ENCODE assay signal across 15 cellular contexts in the genomic region with DNA sequence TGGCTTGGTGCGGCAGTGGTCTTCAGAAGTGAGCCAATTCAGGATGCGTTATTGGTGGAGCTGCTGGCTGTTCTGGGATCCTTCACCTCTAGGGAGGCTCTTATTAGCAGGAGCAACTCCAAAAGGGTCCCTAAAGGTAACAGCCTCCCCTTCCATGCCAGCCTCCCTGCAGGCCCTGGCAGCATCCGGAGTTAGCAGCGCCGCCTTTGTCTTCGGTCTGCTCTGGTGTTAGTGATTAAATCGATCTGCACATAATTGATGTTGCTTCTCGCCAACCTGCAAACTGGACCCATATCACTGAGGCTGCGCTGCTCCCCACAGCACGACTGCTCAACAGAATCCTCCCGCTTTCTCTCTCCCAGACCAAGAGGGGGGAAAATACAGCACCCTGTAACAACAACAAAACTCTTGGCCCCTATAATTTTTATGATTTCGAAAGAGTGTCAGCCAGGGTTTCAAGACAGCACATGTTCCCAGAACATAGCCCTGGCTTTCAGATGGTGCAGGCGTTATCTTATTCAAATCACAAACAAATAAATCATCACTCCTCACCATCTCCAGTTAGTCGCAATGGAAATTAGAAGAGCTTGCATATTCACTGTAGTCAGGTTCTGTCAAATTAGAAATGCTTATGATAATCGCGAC.
DNase-seq lines count a peak whose midpoint lies in the region; ATAC-seq and TF ChIP-seq lines count a peak whose summit lies in the region.
"Had no signal": no experiment of that assay in that cellular context is flagged by ENCODE, and none has a peak within 500 bp of the region (broad histone marks: within the 10 kb centered on the region; RNA-seq: fewer than 3 reads in every experiment).

No MANE protein-coding gene starts in this region.

- intact Hi-C loops in OCI-LY7 (cut with micrococcal nuclease; ENCODE audit: unreplicated experiment) (no loop called here), left lung (cut with DNase I) (no loop called here)

- H3K27me3 ChIP-seq in left lung = peaks cover 0 to 5% of the 10 kb centered on the region in 2 donors

- H3K4me3 ChIP-seq in NB4 (ENCODE audit: low read depth, low read length) (no peak overlapping the region), fibroblast of villous mesenchyme (ENCODE audit: low read depth, low read length) (no peak overlapping the region), skin epidermis (peak overlapping the region in 1 of 7 experiments; percentile 15), OCI-LY7 (ENCODE audit: low read depth, low read length, poor library complexity, severe bottlenecking) (no peak overlapping the region), left lung (no peak overlapping the region)

- no peaks in the 10 kb centered on the region for H3K9me2 ChIP-seq in OCI-LY7 (ENCODE audit: insufficient read depth, low read length)

- H3K27ac ChIP-seq in skin epidermis = peak overlapping the region in 14 of 21 experiments; percentile 6 to 75 (median 32)
- no peak overlapping the region for H3K27ac ChIP-seq in OCI-LY7 (ENCODE audit: low read depth, low read length, poor library complexity, severe bottlenecking)
- H3K27ac ChIP-seq in left lung = no peak overlapping the region

- TF ChIP-seq CTCF in NB4 (IDR thresholded peaks at IDR 0.05; ENCODE audit: low read depth, low read length) (no peak), fibroblast of villous mesenchyme (IDR thresholded peaks at IDR 0.05; ENCODE audit: insufficient read depth, low read depth, low read length) (no peak), OCI-LY7 (conservative IDR thresholded peaks at IDR 0.05; ENCODE audit: low read length) (no peak), left lung (IDR thresholded peaks at IDR 0.05) (no peak)

- no peak for ATAC-seq in left lung
- ATAC-seq in GM21423 (IDR thresholded peaks at IDR 0.05; ENCODE audit: unreplicated experiment) = no peak

- POLR2A ChIA-PET in OCI-LY7 (lab: Charles Lee) = no interaction called here

- H3K79me2 ChIP-seq in OCI-LY7 (ENCODE audit: insufficient read depth, low read depth, low read length) = no peaks in the 10 kb centered on the region

- H3K36me3 ChIP-seq in OCI-LY7 (ENCODE audit: insufficient read depth, low read length) (no peaks in the 10 kb centered on the region), left lung (no peaks in the 10 kb centered on the region)

- H2AFZ ChIP-seq in OCI-LY7 (ENCODE audit: low read length) = no peak overlapping the region

- H3K4me2 ChIP-seq in OCI-LY7 (ENCODE audit: low read length) = no peak overlapping the region

- H3K4me1 ChIP-seq in OCI-LY7 (ENCODE audit: insufficient read depth, low read length, poor library complexity, severe bottlenecking) = no peaks in the 10 kb centered on the region
- H3K4me1 ChIP-seq in left lung = no peaks in the 10 kb centered on the region
- H3K4me1 ChIP-seq: Caco-2 had no signal

- peak; percentile 27 for DNase-seq in NB4 (ENCODE audit: low read depth)
- DNase-seq in NCI-H2227 treated with DMSO at 0.1 percent for 48 hours (lab: John Stamatoyannopoulos, UW) = peak; percentile 42
- peak; percentile 38 for DNase-seq in fibroblast of villous mesenchyme (ENCODE audit: low read depth)
- DNase-seq in OCI-LY7 (ENCODE audit: low spot score) = no peak
- no peak for DNase-seq in left lung
- DNase-seq: Caco-2; CD4-positive, CD25-positive, alpha-beta regulatory T cell; H7; NCI-H1105; NCI-H1930; NCI-H446 treated with DMSO at 0.1 percent for 48 hours; NCI-H774; SHP77 treated with DMSO at 0.1 percent for 48 hours had no signal

- no TSS peak for BruUV-seq in OCI-LY7 (replicated peaks; lab: Mats Ljungman, UMichigan)

- H3K9me3 ChIP-seq in OCI-LY7 (ENCODE audit: low read length) (no peaks in the 10 kb centered on the region), left lung (no peaks in the 10 kb centered on the region)
- H3K9me3 ChIP-seq: Caco-2 had no signal

- no peaks in the 10 kb centered on the region for H4K20me1 ChIP-seq in OCI-LY7 (ENCODE audit: insufficient read depth, low read length)

- TF ChIP-seq POLR2A in NB4 (IDR thresholded peaks at IDR 0.05; ENCODE audit: extremely low read depth, insufficient read length) = no peak

- CTCF ChIA-PET in OCI-LY7 (lab: Charles Lee; ENCODE audit: unreplicated experiment) = no interaction called here

Comparison
In these comparisons a context has a peak if more than half of its experiments do, and no peak if none do; other contexts are left out.
1. DNase-seq: peak in NB4 (single experiment), NCI-H2227 treated with DMSO at 0.1 percent for 48 hours (single experiment) and fibroblast of villous mesenchyme (single experiment); none in OCI-LY7 (single experiment) and left lung (0 of 2).
2. H3K27ac ChIP-seq: peak in skin epidermis (14 of 21); none in OCI-LY7 (single experiment) and left lung (0 of 2).